12 cellular contexts compared by ENCODE assay signal in the genomic region with DNA sequence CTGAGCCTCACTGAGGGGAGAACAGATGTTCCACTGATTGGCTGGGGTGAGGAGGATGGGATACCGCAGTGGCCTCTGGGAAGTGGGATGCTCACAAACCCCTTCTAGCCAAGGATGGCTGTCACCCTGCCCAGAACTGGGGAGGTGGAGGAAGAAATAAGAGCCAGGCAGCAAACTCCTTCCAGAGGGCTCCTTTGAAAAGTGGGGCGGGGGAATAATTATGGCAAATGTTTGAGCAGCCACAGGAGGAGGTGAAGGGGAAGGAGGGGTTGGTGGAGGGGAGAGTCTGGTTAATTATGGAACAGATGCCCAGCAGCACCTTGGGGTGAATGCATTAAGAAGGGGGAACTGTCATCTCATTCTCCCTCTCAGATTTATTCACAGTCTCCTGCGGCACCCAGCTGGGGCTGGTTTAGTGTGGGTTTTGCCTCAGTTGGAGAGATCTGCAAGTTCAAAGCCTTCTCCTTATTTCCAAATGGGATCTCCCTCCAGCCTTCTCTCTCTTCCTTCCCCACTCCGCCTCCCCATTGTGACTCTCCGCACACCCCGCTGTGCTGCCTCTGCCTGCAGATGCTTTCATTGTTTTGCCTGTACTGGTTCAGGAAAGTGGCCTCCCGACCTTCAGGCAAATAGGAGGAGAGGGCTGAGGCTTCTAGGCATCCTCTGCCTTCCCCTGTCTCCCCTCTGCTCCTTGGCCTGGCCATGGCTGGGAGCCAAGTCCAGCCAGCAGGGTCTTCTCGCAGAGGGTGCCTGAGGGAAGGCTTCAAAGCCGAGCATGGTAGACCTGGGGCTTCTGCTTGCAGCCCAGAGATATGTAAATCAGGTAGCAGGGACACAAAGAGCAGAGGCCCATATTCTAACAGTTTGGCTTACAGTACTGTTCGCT.
DNase-seq lines count a peak whose midpoint lies in the region; ATAC-seq and TF ChIP-seq lines count a peak whose summit lies in the region.
"Had no signal": no experiment of that assay in that cellular context is flagged by ENCODE, and none has a peak within 500 bp of the region (broad histone marks: within the 10 kb centered on the region; RNA-seq: fewer than 3 reads in every experiment).

No MANE protein-coding gene starts in this region.

- H3K79me2 ChIP-seq in neural progenitor cell (ENCODE audit: low read depth) = no peaks in the 10 kb centered on the region

- H3K9me3 Mint-ChIP-seq in neural progenitor cell = no peaks in the 10 kb centered on the region

- 13% methylated on average over 9 of the region's 10 CpGs for WGBS in HUES64

- H3K4me1 ChIP-seq in HUES64 (ENCODE audit: insufficient read depth, low read length) (peaks cover 37% of the 10 kb centered on the region), neural progenitor cell (peaks cover 26% of the 10 kb centered on the region)
- H3K4me1 ChIP-seq: left lung had no signal

- DNase-seq in neural progenitor cell (ENCODE audit: low spot score) (peak; percentile 77), MG63 (no peak), ureter (ENCODE audit: low spot score) (no peak)
- no peak for DNase-seq in activated CD4-positive, CD25-positive, alpha-beta regulatory T cell treated with anti-CD3 and anti-CD28 coated beads, Interleukin-2, amount 50 U/mL, for 72 hours
- DNase-seq: activated CD8-positive, alpha-beta memory T cell treated with anti-CD3 and anti-CD28 coated beads, Interleukin-2, amount 50 U/mL, for 4 hours; left lung; SHP77 had no signal

- H3K4me2 ChIP-seq in neural progenitor cell = peak overlapping the region; percentile 50

- H3K4me3 ChIP-seq in HUES64 (ENCODE audit: low read length) = 0 out of 2 replicates have a peak overlapping the region, but pooled peaks have one; percentile 21
- no peak overlapping the region for H3K4me3 ChIP-seq in neural progenitor cell
- H3K4me3 ChIP-seq in MG63 = no peak overlapping the region
- H3K4me3 ChIP-seq: left lung had no signal

- no peak for TF ChIP-seq CTCF in neural progenitor cell (IDR thresholded peaks at IDR 0.05)

- peaks cover 49% of the 10 kb centered on the region for H3K4me1 Mint-ChIP-seq in neural progenitor cell

- ATAC-seq in GM19043 (IDR thresholded peaks at IDR 0.05; ENCODE audit: low read depth, unreplicated experiment) (peak; percentile 63), HG02678 (IDR thresholded peaks at IDR 0.05; ENCODE audit: unreplicated experiment) (peak; percentile 73), HG03097 (IDR thresholded peaks at IDR 0.05; ENCODE audit: low FRiP score, unreplicated experiment) (no peak)
- ATAC-seq: HepG2, left lung had no signal

- peaks cover 6% of the 10 kb centered on the region for H3K27me3 Mint-ChIP-seq in neural progenitor cell (ENCODE audit: insufficient read depth, low read depth)

- H2AFZ ChIP-seq in neural progenitor cell (replicated peaks) = no peak overlapping the region

- peak overlapping the region; percentile 19 for H3K27ac Mint-ChIP-seq in neural progenitor cell

- no peaks in the 10 kb centered on the region for H3K27me3 ChIP-seq in HUES64 (ENCODE audit: insufficient read depth, low read length)
- no peaks in the 10 kb centered on the region for H3K27me3 ChIP-seq in neural progenitor cell
- no peaks in the 10 kb centered on the region for H3K27me3 ChIP-seq in MG63

- H3K36me3 ChIP-seq in HUES64 (ENCODE audit: insufficient read depth, low read length) = no peaks in the 10 kb centered on the region
- H3K36me3 ChIP-seq in neural progenitor cell = no peaks in the 10 kb centered on the region
- H3K36me3 ChIP-seq in MG63 = no peaks in the 10 kb centered on the region
- H3K36me3 ChIP-seq: left lung had no signal

- H3K9me3 ChIP-seq in HUES64 (ENCODE audit: insufficient read depth, low read depth, low read length) (no peaks in the 10 kb centered on the region), neural progenitor cell (ENCODE audit: low read depth) (no peaks in the 10 kb centered on the region), MG63 (no peaks in the 10 kb centered on the region)
- H3K9me3 ChIP-seq: left lung had no signal

- peaks cover 19% of the 10 kb centered on the region for H3F3A ChIP-seq in neural progenitor cell (ENCODE audit: low read depth)

- H3K27ac ChIP-seq in HUES64 (ENCODE audit: low read depth, low read length) = peak overlapping the region; percentile 86; the same call in 1 of the 2 replicates
- no peak overlapping the region for H3K27ac ChIP-seq in neural progenitor cell
- H3K27ac ChIP-seq: left lung had no signal

- H3K36me3 Mint-ChIP-seq in neural progenitor cell = no peaks in the 10 kb centered on the region

- H3K9ac ChIP-seq in HUES64 (ENCODE audit: low read depth, low read length) (peak overlapping the region; percentile 9; the same call in 1 of the 2 replicates), neural progenitor cell (no peak overlapping the region)

- peaks cover 10% of the 10 kb centered on the region for H4K20me1 ChIP-seq in neural progenitor cell (ENCODE audit: low read depth)

- H3K4me3 Mint-ChIP-seq in neural progenitor cell = peak overlapping the region; percentile 52
